ENCODE assay signal across 18 cellular contexts in the genomic region with DNA sequence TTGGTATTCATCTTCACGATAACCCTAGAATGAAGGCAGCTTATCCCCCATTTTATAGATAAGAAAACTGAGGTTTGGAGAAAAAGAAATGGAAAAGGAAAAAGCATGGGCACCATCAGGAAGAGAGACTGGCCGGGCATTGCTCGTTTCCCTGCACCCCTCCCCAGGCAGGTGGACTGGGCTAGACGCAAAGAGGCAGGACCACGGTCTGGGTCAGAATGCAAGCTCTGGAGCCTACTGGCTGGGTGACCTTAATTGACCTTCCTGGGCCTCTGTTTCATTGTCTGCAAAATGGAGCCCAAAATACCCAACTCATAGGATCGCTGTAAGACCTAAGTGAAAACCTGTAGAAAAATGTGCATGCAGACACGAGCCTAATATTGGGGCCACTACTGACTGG.
"Had no signal": no experiment of that assay in that cellular context is flagged by ENCODE, and none has a peak within 500 bp of the region (broad histone marks: within the 10 kb centered on the region; RNA-seq: fewer than 3 reads in every experiment).

No MANE protein-coding gene starts in this region.

- ATAC-seq: esophagus mucosa; gastrocnemius medialis; left lung; naive thymus-derived CD4-positive, alpha-beta T cell; stimulated activated effector memory CD8-positive, alpha-beta T cell treated with anti-CD3 and anti-CD28 coated beads, Interleukin-12 subunit alpha, Interleukin-12 subunit beta, amount 100 ng/mL, for 72 hours; stimulated activated naive CD8-positive, alpha-beta T cell treated with anti-CD3 and anti-CD28 coated beads, Interleukin-15, Interleukin-2, amounts not matched to agents 100 U/mL and 50 U/mL, for 24 hours had no signal

- H3K4me1 ChIP-seq: left lung, uterus had no signal

- H3K27ac ChIP-seq: gastrocnemius medialis, left lung, neutrophil, right atrium auricular region, suprapubic skin, thyroid gland, uterus had no signal

- H3K27me3 ChIP-seq: gastrocnemius medialis, left lung, neutrophil, right atrium auricular region, suprapubic skin, thyroid gland, uterus had no signal

- H3K36me3 ChIP-seq: gastrocnemius medialis, left lung, neutrophil, right atrium auricular region, suprapubic skin, thyroid gland, uterus had no signal

- H3K4me3 ChIP-seq: gastrocnemius medialis, left lung, right atrium auricular region, suprapubic skin, thyroid gland, uterus had no signal

- DNase-seq: cortex of kidney; effector memory CD4-positive, alpha-beta T cell; gastrocnemius medialis; islet precursor cell; naive thymus-derived CD4-positive, alpha-beta T cell; nephron progenitor cell; small intestine; stimulated activated CD4-positive, alpha-beta T cell treated with anti-CD3 and anti-CD28 coated beads, Interleukin-4, amount 100 ng/mL, for 1 hour; stimulated activated CD8-positive, alpha-beta memory T cell treated with anti-CD3 and anti-CD28 coated beads, Interleukin-4, amount 100 ng/mL, for 48 hours; stimulated activated naive CD8-positive, alpha-beta T cell treated with anti-CD3 and anti-CD28 coated beads, Interleukin-15, Interleukin-2, amounts not matched to agents 100 U/mL and 50 U/mL, for 24 hours; thyroid gland; uterus had no signal

- H3K9me3 ChIP-seq: gastrocnemius medialis, left lung, neutrophil, right atrium auricular region, suprapubic skin, thyroid gland, uterus had no signal
